ENCODE assay signal across 10 cellular contexts in the genomic region with DNA sequence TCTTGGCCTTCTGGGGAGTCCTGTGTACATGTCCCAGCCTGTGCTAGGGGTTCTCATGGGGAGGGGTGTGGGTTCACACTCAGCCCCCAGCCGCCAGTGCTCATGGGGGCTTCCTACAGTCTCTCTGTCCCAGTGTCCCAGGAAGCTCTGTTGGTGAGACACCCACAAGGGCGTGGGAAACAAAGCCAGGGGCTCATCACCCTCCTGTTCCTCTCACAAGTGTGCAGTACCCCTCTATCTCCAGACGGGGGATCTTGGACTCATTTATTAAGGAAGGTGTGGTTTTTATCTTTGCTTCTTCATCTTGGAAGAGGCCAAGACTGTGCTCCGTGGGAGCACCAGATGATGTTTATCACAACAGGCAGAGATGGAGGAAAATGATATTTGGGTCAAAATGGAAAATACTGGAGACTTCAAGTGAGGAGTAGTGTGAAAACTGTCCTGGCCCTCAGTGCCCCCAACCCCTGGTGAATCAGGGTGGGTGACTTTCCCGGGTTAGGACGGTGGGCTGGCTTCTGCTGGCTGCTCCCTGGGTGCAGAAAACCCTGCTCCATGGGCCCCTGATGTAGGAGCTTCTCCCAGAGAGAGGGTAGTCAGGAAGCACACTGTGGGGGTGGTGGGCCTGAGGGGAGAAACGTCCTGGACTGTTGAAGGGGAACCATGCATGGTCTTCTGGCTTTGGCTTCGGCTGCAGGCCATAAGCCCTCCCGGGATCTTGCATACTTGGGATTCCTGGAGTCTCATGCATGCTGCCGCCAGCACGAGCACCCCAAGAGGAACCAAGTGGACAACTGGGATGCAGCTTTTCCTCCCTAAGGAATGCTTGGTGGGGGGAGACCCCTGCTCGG. TPM values are rescaled to one million over a fixed set of nuclear protein-coding genes. Genes with fewer than 3 reads are reported as not detected.
DNase-seq lines count a peak whose midpoint lies in the region; ATAC-seq and TF ChIP-seq lines count a peak whose summit lies in the region.
"Had no signal": no experiment of that assay in that cellular context is flagged by ENCODE, and none has a peak within 500 bp of the region (broad histone marks: within the 10 kb centered on the region; RNA-seq: fewer than 3 reads in every experiment).

No MANE protein-coding gene starts in this region.

- no peaks in the 10 kb centered on the region for H3K36me3 Mint-ChIP-seq in chondrocyte (ENCODE audit: low read depth)

- H3K79me2 ChIP-seq in Loucy (ENCODE audit: insufficient read depth, low read length): no peaks in the 10 kb centered on the region

- intact Hi-C loops in aorta (cut with DNase I): no loop called here

- no peaks in the 10 kb centered on the region for H4K20me1 ChIP-seq in Loucy (ENCODE audit: insufficient read depth, low read length, poor library complexity, severe bottlenecking)

- H3K9me3 ChIP-seq in Loucy (ENCODE audit: insufficient read depth, low read depth, low read length) (no peaks in the 10 kb centered on the region), aorta (ENCODE audit: control insufficient read depth, low read length) (no peaks in the 10 kb centered on the region)

- H3K4me1 ChIP-seq in Loucy (ENCODE audit: insufficient read depth, low read length, poor library complexity, severe bottlenecking) (no peaks in the 10 kb centered on the region), aorta (ENCODE audit: control insufficient read depth in 1 of 2, insufficient read depth in 2 of 2, low read length in 2 of 2) (no peaks in the 10 kb centered on the region)

- H3K36me3 ChIP-seq in Loucy (ENCODE audit: insufficient read depth, low read length): no peaks in the 10 kb centered on the region
- H3K36me3 ChIP-seq in aorta (ENCODE audit: control insufficient read depth in 1 of 2, insufficient read depth in 2 of 2, low read length in 1 of 2): no peaks in the 10 kb centered on the region

- H3K4me3 ChIP-seq in Loucy (ENCODE audit: low read length, poor library complexity, severe bottlenecking) (no peak overlapping the region), aorta (ENCODE audit: low read length in 2 of 2) (no peak overlapping the region)

- no peak overlapping the region for H3K4me3 Mint-ChIP-seq in chondrocyte (ENCODE audit: unreplicated experiment)

- ATAC-seq in aorta (ENCODE audit: low FRiP score): no peak

- H3F3A ChIP-seq in Loucy (ENCODE audit: low read depth): no peaks in the 10 kb centered on the region

- H3K4me2 ChIP-seq in Loucy (ENCODE audit: low read depth, low read length, poor library complexity, severe bottlenecking): no peak overlapping the region

- H3K4me1 Mint-ChIP-seq in chondrocyte (ENCODE audit: low read depth): peaks cover 16% of the 10 kb centered on the region

- H2AFZ ChIP-seq in Loucy (ENCODE audit: low read length): no peak overlapping the region

- 55 to 60% methylated on average over 12 of the region's 12 CpGs for WGBS in aorta, 2 donors

- no peaks in the 10 kb centered on the region for H3K27me3 Mint-ChIP-seq in chondrocyte (ENCODE audit: low read depth)

- no peak overlapping the region for H3K27ac ChIP-seq in aorta (ENCODE audit: low read depth in 1 of 2, low read length in 2 of 2)

- H3K9me2 ChIP-seq in Loucy (replicated peaks; ENCODE audit: low read depth, low read length): no peaks in the 10 kb centered on the region

- TF ChIP-seq CTCF in Loucy (conservative IDR thresholded peaks at IDR 0.05; ENCODE audit: low read length) (peak; percentile 58), chondrocyte (IDR thresholded peaks at IDR 0.05) (peak; percentile 76)

- peak; percentile 9 for DNase-seq in NCI-H2171 treated with DMSO at 0.1 percent for 48 hours (lab: John Stamatoyannopoulos, UW)
- DNase-seq in NCI-H2171 (lab: John Stamatoyannopoulos, UW): no peak
- DNase-seq in chondrocyte (ENCODE audit: low spot score): no peak
- DNase-seq in renal cortical epithelial cell (ENCODE audit: low read depth): peak; percentile 84
- no peak for DNase-seq in activated gamma-delta T cell (lab: John Stamatoyannopoulos, UW)
- DNase-seq in aorta: no peak
- DNase-seq in activated naive CD4-positive, alpha-beta T cell treated with Interleukin-2 at 50 U/mL for 16 hours: no peak

- H3K27ac Mint-ChIP-seq in chondrocyte (ENCODE audit: unreplicated experiment): peak overlapping the region; percentile 32

- H3K9ac ChIP-seq in Loucy (ENCODE audit: low read depth, low read length, poor library complexity, severe bottlenecking): no peak overlapping the region

- H3K9me3 Mint-ChIP-seq in chondrocyte (ENCODE audit: low read depth): no peaks in the 10 kb centered on the region

- H3K27me3 ChIP-seq in Loucy (ENCODE audit: insufficient read depth, low read length, poor library complexity, severe bottlenecking) (peaks cover 4% of the 10 kb centered on the region), aorta (ENCODE audit: control insufficient read depth in 1 of 2, insufficient read depth in 2 of 2, low read length in 1 of 2) (no peaks in the 10 kb centered on the region)

RNA-seq across cellular contexts. Expression of a gene that starts 15.3 kb away (rescaled TPM):
- total RNA-seq in chondrocyte: 1.8 to 3.6 TPM (median 2.6 TPM) in 3 replicates
- 9.4 and 11.3 TPM in 2 replicates for total RNA-seq in renal cortical epithelial cell
- not detected for total RNA-seq in aorta
- under 1 TPM in 1 of 2 donors, not detected in 1; 0.13 TPM for polyA plus RNA-seq in aorta
- total RNA-seq: skeletal muscle tissue had no signal

RNA-seq across cellular contexts. Expression of a gene that starts 37.3 kb away (rescaled TPM):
- total RNA-seq in chondrocyte (not detected in 3 replicates), renal cortical epithelial cell (0.15 TPM in 1 of 2 replicates, not detected in the other), aorta (not detected)
- polyA plus RNA-seq in aorta: not detected
- total RNA-seq: skeletal muscle tissue had no signal
- polyA plus RNA-seq: adipose tissue had no signal

Comparison
In these comparisons a context has a peak if more than half of its experiments do, and no peak if none do; other contexts are left out.
1. DNase-seq: peak in NCI-H2171 treated with DMSO at 0.1 percent for 48 hours (single experiment) and renal cortical epithelial cell (single experiment); none in NCI-H2171 (single experiment), chondrocyte (single experiment), activated gamma-delta T cell (single experiment), aorta (0 of 2) and activated naive CD4-positive, alpha-beta T cell treated with Interleukin-2 at 50 U/mL for 16 hours (single experiment).